8 cellular contexts compared by ENCODE assay signal in genomic region chr17:48241131-48241591, GRCh38.
A peak's percentile ranks its signal among the peaks of the same experiment; 100 is the strongest.
DNase-seq lines count a peak whose midpoint lies in the region; ATAC-seq, FAIRE-seq and TF ChIP-seq lines count a peak whose summit lies in the region.

No MANE protein-coding gene starts in this region.

- H3K27me3 ChIP-seq in small intestine (ENCODE audit: control insufficient read depth in 2 of 2, insufficient read depth in 2 of 2, low read length in 2 of 2) = no peaks in the 10 kb centered on the region
- H3K27me3 ChIP-seq in effector memory CD4-positive, alpha-beta T cell (replicated peaks; ENCODE audit: control insufficient read depth, insufficient read depth, low read length, poor library complexity, severe bottlenecking) = no peaks in the 10 kb centered on the region

- peaks cover 0 to 3% of the 10 kb centered on the region in 2 donors for H3K4me1 ChIP-seq in small intestine (ENCODE audit: control insufficient read depth in 2 of 2, insufficient read depth in 1 of 2, low read depth in 1 of 2, low read length in 1 of 2)
- peaks cover 23% of the 10 kb centered on the region for H3K4me1 ChIP-seq in effector memory CD4-positive, alpha-beta T cell (ENCODE audit: control insufficient read depth, insufficient read depth, low read length, poor library complexity, severe bottlenecking)

- no peaks in the 10 kb centered on the region for H3K9me3 ChIP-seq in small intestine (ENCODE audit: control insufficient read depth, low read depth)
- H3K9me3 ChIP-seq in effector memory CD4-positive, alpha-beta T cell (ENCODE audit: control insufficient read depth, low read length) = no peaks in the 10 kb centered on the region

- no peak for TF ChIP-seq CTCF in fibroblast of the aortic adventitia (IDR thresholded peaks at IDR 0.05; ENCODE audit: insufficient read depth, low read length)

- FAIRE-seq in GM19239 (lab: Jason Lieb, UNC) = peak; percentile 91
- no peak for FAIRE-seq in small intestine (lab: Jason Lieb, UNC)

- peak overlapping the region in 1 of 2 donors; percentile 73 for H3K27ac ChIP-seq in small intestine (ENCODE audit: low read depth in 1 of 2, low read length in 1 of 2)
- H3K27ac ChIP-seq in effector memory CD4-positive, alpha-beta T cell (ENCODE audit: insufficient read depth, low read length, poor library complexity, severe bottlenecking) = no peak overlapping the region

- H3K4me3 ChIP-seq in fibroblast of the aortic adventitia (ENCODE audit: low read depth, low read length) (no peak overlapping the region), small intestine (ENCODE audit: low read depth in 1 of 2, low read length in 2 of 2) (no peak overlapping the region)
- no peak overlapping the region for H3K4me3 ChIP-seq in effector memory CD4-positive, alpha-beta T cell (ENCODE audit: insufficient read depth, low read depth, low read length, poor library complexity, severe bottlenecking)

- peak; percentile 23 for DNase-seq in Caki2 (ENCODE audit: low read depth)
- peak; percentile 64 for DNase-seq in GM19239 (ENCODE audit: insufficient read length, low spot score)
- peak; percentile 48 for DNase-seq in SKM-1 (lab: John Stamatoyannopoulos, UW; ENCODE audit: unreplicated experiment)
- peak; percentile 80 for DNase-seq in fibroblast of the aortic adventitia (ENCODE audit: low read depth)
- DNase-seq in small intestine = peak; percentile 17
- DNase-seq in effector memory CD4-positive, alpha-beta T cell = no peak
- no peak for DNase-seq in middle frontal gyrus (ENCODE audit: extremely low spot score, low spot score)

- in situ Hi-C loops in Caki2 (cut with HindIII; ENCODE audit: low pct_unique_long_range_greater_than_20kb, low sequenced_read_pairs) = no loop called here

- ATAC-seq in HG03159 (IDR thresholded peaks at IDR 0.05; ENCODE audit: unreplicated experiment) = peak; percentile 72

- WGBS in small intestine, 3 donors = 26 to 71% (median 33%) methylated on average over 1 of the region's 1 CpG

- H3K36me3 ChIP-seq in small intestine (ENCODE audit: control insufficient read depth in 2 of 2, insufficient read depth in 2 of 2, low read length in 2 of 2) = no peaks in the 10 kb centered on the region
- H3K36me3 ChIP-seq in effector memory CD4-positive, alpha-beta T cell (ENCODE audit: control insufficient read depth, insufficient read depth, low read length) = no peaks in the 10 kb centered on the region

Comparison
In these comparisons a context has a peak if more than half of its experiments do, and no peak if none do; other contexts are left out.
1. DNase-seq: peak in Caki2 (single experiment), GM19239 (single experiment), SKM-1 (single experiment), fibroblast of the aortic adventitia (single experiment) and small intestine (single experiment); none in effector memory CD4-positive, alpha-beta T cell (0 of 3) and middle frontal gyrus (single experiment).